ENCODE assay signal across 8 cellular contexts in the genomic region with DNA sequence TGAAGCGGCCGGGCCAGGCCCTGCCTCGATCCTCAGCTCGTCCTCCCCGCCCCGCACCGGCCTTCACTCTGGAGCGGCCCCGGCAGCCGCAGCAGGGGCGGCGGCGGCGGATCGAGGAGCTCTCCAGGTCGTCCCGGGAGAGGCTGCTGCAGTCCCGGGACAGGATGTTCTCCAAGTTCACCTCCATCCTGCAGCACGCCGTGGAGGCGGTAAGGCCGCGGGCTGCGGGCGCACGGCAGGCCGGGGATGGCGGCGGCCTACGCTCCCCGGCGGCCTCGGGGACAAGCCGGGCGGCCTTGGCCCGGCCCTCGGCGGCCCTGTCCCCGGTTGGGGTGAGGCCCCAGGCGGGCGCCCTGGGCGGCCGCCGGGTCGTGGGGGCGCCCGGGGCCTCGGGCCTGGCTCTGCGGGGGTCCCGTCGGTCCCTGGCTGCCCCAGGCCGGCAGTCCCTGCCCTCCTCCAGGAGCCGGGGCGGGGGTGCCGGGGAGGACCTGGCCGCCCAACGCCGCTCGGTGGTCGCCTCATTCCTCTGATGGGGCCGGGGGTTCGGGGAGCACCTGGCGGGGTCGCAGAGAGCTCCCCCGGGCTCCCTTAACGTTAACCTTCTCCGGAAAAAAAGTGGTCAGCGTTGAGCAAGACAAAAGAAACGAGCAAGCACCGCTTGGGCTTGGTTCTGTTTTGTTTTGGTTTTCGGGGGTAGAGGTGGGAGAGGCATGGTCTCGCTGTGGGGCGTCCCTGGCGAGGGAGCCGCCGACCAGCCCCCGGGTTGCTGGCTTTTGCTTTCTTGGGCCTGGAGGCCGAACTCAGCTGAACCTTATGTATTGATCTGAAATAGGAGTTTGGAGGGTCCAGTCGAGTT. TPM values are rescaled to one million over a fixed set of nuclear protein-coding genes. Genes with fewer than 3 reads are reported as not detected.
DNase-seq lines count a peak whose midpoint lies in the region; ATAC-seq and TF ChIP-seq lines count a peak whose summit lies in the region.

No MANE protein-coding gene starts in this region.

- no peaks in the 10 kb centered on the region for H3K27me3 Mint-ChIP-seq in activated B cell treated with CpG ODN at 0.5 μM for 24 hours

- H3K4me1 ChIP-seq in lung (ENCODE audit: control insufficient read depth in 2 of 2, insufficient read depth in 2 of 2, low read length in 2 of 2), result peaks cover 1 to 15% of the 10 kb centered on the region in 2 donors

- H3K9me3 Mint-ChIP-seq in activated B cell treated with CpG ODN at 0.5 μM for 24 hours, result no peaks in the 10 kb centered on the region

- H3K4me3 Mint-ChIP-seq in activated B cell treated with CpG ODN at 0.5 μM for 24 hours, result peak overlapping the region; percentile 91

- no peaks in the 10 kb centered on the region for H3K9me3 ChIP-seq in lung (ENCODE audit: control insufficient read depth in 2 of 2, insufficient read depth in 1 of 2, low read length in 1 of 2)

- H3K27ac ChIP-seq in lung (ENCODE audit: low read depth in 1 of 2, low read length in 1 of 2), result peak overlapping the region; percentile 94 to 100

- H3K36me3 Mint-ChIP-seq in activated B cell treated with CpG ODN at 0.5 μM for 24 hours (ENCODE audit: low read depth), result peaks cover 8% of the 10 kb centered on the region

- 1% methylated on average over 68 to 79 of the region's 79 CpGs for whole genome bisulfite sequencing in lung, 2 donors

- ATAC-seq in GM21528 (IDR thresholded peaks at IDR 0.05; ENCODE audit: low FRiP score, unreplicated experiment) (peak; percentile 45), activated B cell treated with CpG ODN at 0.5 μM for 24 hours (ENCODE audit: low read depth) (peak; percentile 61), lung (ENCODE audit: insufficient read depth, low FRiP score) (peak; percentile 59)

- intact Hi-C loops in activated B cell treated with CpG ODN at 0.5 μM for 24 hours (cut with micrococcal nuclease), result loop anchor here (1.0 to 5.0 kb wide), 8 partner anchors 36 to 1143 kb away; a partner anchor contains a TSS

- H3K36me3 ChIP-seq in GM06990 (ENCODE audit: control insufficient read depth, insufficient read depth, low read length), result no peaks in the 10 kb centered on the region
- no peaks in the 10 kb centered on the region for H3K36me3 ChIP-seq in lung (ENCODE audit: control insufficient read depth in 2 of 2, insufficient read depth in 2 of 2, low read length in 2 of 2)

- TF ChIP-seq CTCF in GM06990 (IDR thresholded peaks at IDR 0.05; ENCODE audit: insufficient read depth, low read length, poor library complexity, severe bottlenecking) (no peak), activated B cell treated with CpG ODN at 0.5 μM for 24 hours (IDR thresholded peaks at IDR 0.05) (no peak), lung (IDR thresholded peaks at IDR 0.05; ENCODE audit: control extremely low read depth, extremely low read depth) (no peak)

- H3K27me3 ChIP-seq in GM06990 (replicated peaks; ENCODE audit: control insufficient read depth, insufficient read depth, low read length), result no peaks in the 10 kb centered on the region
- no peaks in the 10 kb centered on the region for H3K27me3 ChIP-seq in lung (ENCODE audit: control insufficient read depth, insufficient read depth)

- POLR2A ChIA-PET in activated B cell treated with CpG ODN at 0.5 μM for 24 hours (lab: Charles Lee), result interaction anchor here (0.6 to 1.8 kb wide), 8 partner anchors 9 to 1142 kb away, joined by 3 to 10 read pairs (median 4); a partner anchor contains a TSS

- DNase-seq in GM06990 (ENCODE audit: extremely low read depth, insufficient read length) (peak; percentile 65), HuH-7 (ENCODE audit: low spot score) (peak; percentile 53), activated B cell treated with CpG ODN at 0.5 μM for 24 hours (no peak), ecto neural progenitor cell (ENCODE audit: low spot score) (peak; percentile 68), lung (ENCODE audit: low spot score) (peak; percentile 32), NCI-H2029 (lab: John Stamatoyannopoulos, UW) (no peak)
- DNase-seq in stimulated activated CD8-positive, alpha-beta memory T cell treated with anti-CD3 and anti-CD28 coated beads, Interleukin-4, amount 100 ng/mL, for 48 hours, result peak; percentile 54

- H3K4me1 Mint-ChIP-seq in activated B cell treated with CpG ODN at 0.5 μM for 24 hours, result peaks cover 30% of the 10 kb centered on the region

- CTCF ChIA-PET in activated B cell treated with CpG ODN at 0.5 μM for 24 hours (lab: Charles Lee), result interaction anchor here (0.7 to 2.4 kb wide), 18 partner anchors 8 to 518 kb away, joined by 3 to 11 read pairs (median 5); a partner anchor contains a TSS

- peak overlapping the region; percentile 90 for H3K27ac Mint-ChIP-seq in activated B cell treated with CpG ODN at 0.5 μM for 24 hours

- H3K4me3 ChIP-seq in GM06990 (replicated peaks; ENCODE audit: low read depth, low read length) (peak overlapping the region; percentile 88), lung (peak overlapping the region; percentile 93)

RNA-seq across cellular contexts. Expression of a gene that starts 0.6 kb away (rescaled TPM):
- total RNA-seq in activated B cell treated with CpG ODN at 0.5 μM for 24 hours (16.5 and 20.2 TPM in 2 replicates), lung (10 to 100 TPM; 27.4 to 44.7 TPM)
- polyA plus RNA-seq in lung, result 1 to 10 TPM; 7.9 to 8.2 TPM

Comparison
In these comparisons a context has a peak if more than half of its experiments do, and no peak if none do; other contexts are left out.
1. DNase-seq: peak in GM06990 (single experiment), HuH-7 (single experiment), ecto neural progenitor cell (single experiment), lung (single experiment) and stimulated activated CD8-positive, alpha-beta memory T cell treated with anti-CD3 and anti-CD28 coated beads, Interleukin-4, amount 100 ng/mL, for 48 hours (single experiment); none in activated B cell treated with CpG ODN at 0.5 μM for 24 hours (single experiment) and NCI-H2029 (single experiment).
2. Peak in every context shown above with its lines, with median percentiles within 50 percentile points of each other: ATAC-seq.